In the genomic region with DNA sequence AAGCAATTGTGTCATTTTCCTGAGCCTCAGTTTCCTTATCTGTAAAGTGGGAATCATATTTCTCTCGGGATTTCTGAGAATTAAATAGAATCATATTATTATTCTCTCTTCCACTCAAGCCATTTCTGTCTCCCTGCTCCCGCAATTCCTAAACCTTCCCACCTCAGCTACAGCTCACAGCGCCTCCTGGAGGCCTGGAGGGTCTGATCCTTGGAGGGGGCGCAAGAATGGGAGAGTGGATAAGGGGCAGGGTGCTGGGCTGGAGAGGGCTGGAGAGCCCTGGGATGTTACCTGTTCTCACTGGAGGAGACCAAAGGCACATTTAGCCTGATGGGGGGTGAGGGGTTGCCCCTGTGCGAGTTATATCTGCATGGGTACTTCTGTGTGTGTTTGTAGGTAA, we compare ENCODE assay signal across 19 cellular contexts. TPM values are rescaled to one million over a fixed set of nuclear protein-coding genes. Genes with fewer than 3 reads are reported as not detected.
A peak's percentile ranks its signal among the peaks of the same experiment; 100 is the strongest.
DNase-seq lines count a peak whose midpoint lies in the region; ATAC-seq and TF ChIP-seq lines count a peak whose summit lies in the region.
"Had no signal": no experiment of that assay in that cellular context is flagged by ENCODE, and none has a peak within 500 bp of the region (broad histone marks: within the 10 kb centered on the region; RNA-seq: fewer than 3 reads in every experiment).

No MANE protein-coding gene starts in this region.

- H3K27me3 Mint-ChIP-seq in WTC11 (ENCODE audit: low read depth) (no peaks in the 10 kb centered on the region; the same call in 1 of the 2 replicates), progenitor cell of endocrine pancreas (no peaks in the 10 kb centered on the region)
- H3K27me3 Mint-ChIP-seq: activated naive CD4-positive, alpha-beta T cell treated with anti-CD3 and anti-CD28 coated beads, Interleukin-2, amount 50 U/mL, for 24 hours had no signal

- H3F3A ChIP-seq in SK-N-SH (replicated peaks; ENCODE audit: insufficient read depth) = peaks cover 4% of the 10 kb centered on the region

- H4K20me1 ChIP-seq in SK-N-SH (ENCODE audit: insufficient read depth) = no peaks in the 10 kb centered on the region

- H3K36me3 Mint-ChIP-seq in WTC11 = peaks cover 13% of the 10 kb centered on the region
- no peaks in the 10 kb centered on the region for H3K36me3 Mint-ChIP-seq in progenitor cell of endocrine pancreas (ENCODE audit: insufficient read depth)
- H3K36me3 Mint-ChIP-seq: activated naive CD4-positive, alpha-beta T cell treated with anti-CD3 and anti-CD28 coated beads, Interleukin-2, amount 50 U/mL, for 24 hours had no signal

- H3K9me2 ChIP-seq in SK-N-SH = no peaks in the 10 kb centered on the region

- H3K4me3 Mint-ChIP-seq in WTC11 (no peak overlapping the region), progenitor cell of endocrine pancreas (ENCODE audit: low read depth) (no peak overlapping the region)
- H3K4me3 Mint-ChIP-seq: activated B cell treated with CpG ODN at 0.5 μM for 24 hours; activated naive CD4-positive, alpha-beta T cell treated with anti-CD3 and anti-CD28 coated beads, Interleukin-2, amount 50 U/mL, for 24 hours had no signal

- TF ChIP-seq EP300 in SK-N-SH (IDR thresholded peaks at IDR 0.05; ENCODE audit: borderline replicate concordance in 1 of 2, low read depth in 1 of 2, low read length in 1 of 2) = no peak

- POLR2A ChIA-PET in SK-N-SH (lab: Yijun Ruan, JAX) (no interaction called here), WTC11 (lab: Charles Lee) (no interaction called here)

- no peak for TF ChIP-seq RAD21 in SK-N-SH (IDR thresholded peaks at IDR 0.05; ENCODE audit: low read length)

- no peaks in the 10 kb centered on the region for H3K79me2 ChIP-seq in SK-N-SH (ENCODE audit: insufficient read depth)

- WGBS in SK-N-SH (ENCODE audit: low lambda C conversion rate) = 56% methylated on average over 5 of the region's 5 CpGs

- H3K27ac ChIP-seq in SK-N-SH (ENCODE audit: low read depth in 2 of 2, low read length in 1 of 2) = no peak overlapping the region

- DNase-seq in SK-N-SH = no peak
- DNase-seq in HT-29 (ENCODE audit: low spot score) = peak; percentile 57
- peak; percentile 73 for DNase-seq in WTC11 (ENCODE audit: low spot score)
- DNase-seq in progenitor cell of endocrine pancreas (ENCODE audit: low spot score, unreplicated experiment) = no peak
- DNase-seq in globus pallidus (ENCODE audit: low spot score) = no peak
- DNase-seq in SHP77 (lab: John Stamatoyannopoulos, UW) = no peak
- DNase-seq in activated naive CD4-positive, alpha-beta T cell treated with Interleukin-2 at 50 U/mL for 16 hours = no peak
- DNase-seq: activated B cell treated with CpG ODN at 0.5 μM for 24 hours; activated CD8-positive, alpha-beta memory T cell treated with anti-CD3 and anti-CD28 coated beads, Interleukin-2, amount 50 U/mL, for 4 hours; IMR-90; NCI-H1105; NCI-H524 treated with DMSO at 0.1 percent for 48 hours; posterior cingulate gyrus; stimulated activated CD4-positive, alpha-beta T cell treated with anti-CD3 and anti-CD28 coated beads, Interleukin-12 subunit alpha, Interleukin-12 subunit beta, amount 100 ng/mL, for 4 hours had no signal

- no peaks in the 10 kb centered on the region for H3K9me3 ChIP-seq in SK-N-SH

- no peak overlapping the region for H3K4me2 ChIP-seq in SK-N-SH

- H3K9me3 Mint-ChIP-seq in WTC11 (peaks cover 5% of the 10 kb centered on the region), progenitor cell of endocrine pancreas (ENCODE audit: low read depth) (no peaks in the 10 kb centered on the region)
- H3K9me3 Mint-ChIP-seq: activated B cell treated with CpG ODN at 0.5 μM for 24 hours; activated naive CD4-positive, alpha-beta T cell treated with anti-CD3 and anti-CD28 coated beads, Interleukin-2, amount 50 U/mL, for 24 hours had no signal

- CTCF ChIA-PET in SK-N-SH (lab: Yijun Ruan, JAX) (interaction anchor here (1.7 kb wide), 1 partner anchor 17 kb away, joined by 4 read pairs; no protein-coding TSS in a partner anchor), WTC11 (lab: Charles Lee) (interaction anchor here (0.6 to 1.7 kb wide), 9 partner anchors 13 to 411 kb away, joined by 3 to 10 read pairs (median 3); partner anchors contain the start of gene HNRNPUL1)

- H3K4me3 ChIP-seq in SK-N-SH (ENCODE audit: low read depth in 2 of 2, low read length in 1 of 2) = no peak overlapping the region

- TF ChIP-seq CTCF in SK-N-SH (IDR thresholded peaks at IDR 0.05) (peak; percentile 45), WTC11 (IDR thresholded peaks at IDR 0.05) (peak; percentile 54), progenitor cell of endocrine pancreas (IDR thresholded peaks at IDR 0.05; ENCODE audit: unreplicated experiment) (peak; percentile 31)

- H3K27ac Mint-ChIP-seq in WTC11 = no peak overlapping the region
- H3K27ac Mint-ChIP-seq in progenitor cell of endocrine pancreas = no peak overlapping the region
- H3K27ac Mint-ChIP-seq: activated B cell treated with CpG ODN at 0.5 μM for 24 hours; activated naive CD4-positive, alpha-beta T cell treated with anti-CD3 and anti-CD28 coated beads, Interleukin-2, amount 50 U/mL, for 24 hours had no signal

- H3K36me3 ChIP-seq in SK-N-SH (replicated peaks in 1 of 2; ENCODE audit: control insufficient read depth in 1 of 2, insufficient read depth in 2 of 2, low read length in 1 of 2) = no peaks in the 10 kb centered on the region

- no peak overlapping the region for H3K9ac ChIP-seq in SK-N-SH

- no peak overlapping the region for H2AFZ ChIP-seq in SK-N-SH (ENCODE audit: low read depth)

- ATAC-seq in SK-N-SH treated with all-trans-retinoic acid at 6 μM for 48 hours = no peak
- ATAC-seq in WTC11 = peak; percentile 88

- H3K27me3 ChIP-seq in SK-N-SH (ENCODE audit: insufficient read depth) = peaks cover 15% of the 10 kb centered on the region

- H3K4me1 ChIP-seq in SK-N-SH (ENCODE audit: control insufficient read depth in 1 of 2, insufficient read depth in 2 of 2, low read depth in 1 of 2, low read length in 1 of 2) = no peaks in the 10 kb centered on the region

- H3K4me1 Mint-ChIP-seq in WTC11 (peaks cover 5% of the 10 kb centered on the region), progenitor cell of endocrine pancreas (ENCODE audit: low read depth) (peaks cover 5% of the 10 kb centered on the region)
- H3K4me1 Mint-ChIP-seq: activated B cell treated with CpG ODN at 0.5 μM for 24 hours; activated naive CD4-positive, alpha-beta T cell treated with anti-CD3 and anti-CD28 coated beads, Interleukin-2, amount 50 U/mL, for 24 hours had no signal

TF ChIP-seq in SK-N-SH, 30 proteins besides CTCF, POLR2A, EP300 and RAD21 (continues in another document):
- no peak for TF ChIP-seq TEAD4 (IDR thresholded peaks at IDR 0.05; ENCODE audit: borderline replicate concordance, insufficient read depth)
- TF ChIP-seq ELF1 (IDR thresholded peaks at IDR 0.05) = no peak

TF ChIP-seq in SK-N-SH treated with all-trans-retinoic acid at 6 μM for 48 hours, 23 proteins besides CTCF, POLR2A, EP300 and RAD21 (continues in another document):
- no peak for TF ChIP-seq PPARA (CRISPR knock-in tag; IDR thresholded peaks at IDR 0.05; ENCODE audit: borderline replicate concordance)
- TF ChIP-seq ISL1 (CRISPR knock-in tag; IDR thresholded peaks at IDR 0.05) = no peak
- no peak for TF ChIP-seq GLIS3 (CRISPR knock-in tag; IDR thresholded peaks at IDR 0.05)
- TF ChIP-seq ZFP3 (CRISPR knock-in tag; IDR thresholded peaks at IDR 0.05) = no peak
- no peak for TF ChIP-seq BACH2 (CRISPR knock-in tag; IDR thresholded peaks at IDR 0.05; ENCODE audit: borderline replicate concordance)
- no peak for TF ChIP-seq ESRRG (CRISPR knock-in tag; IDR thresholded peaks at IDR 0.05)

RNA-seq across cellular contexts. Expression of gene CYP2S1, which starts 31.1 kb away (rescaled TPM):
- 0.50 and 0.67 TPM in 2 replicates for polyA plus RNA-seq in SK-N-SH (2012; rRNA removed)
- 0.67 and 0.73 TPM in 2 replicates for polyA plus RNA-seq in SK-N-SH (2012; cell fraction: cytosol; rRNA removed)
- polyA plus RNA-seq in SK-N-SH (2012; cell fraction: nucleus; rRNA removed) = 0.98 and 0.99 TPM in 2 replicates
- 18.2 and 31.4 TPM in 2 replicates for total RNA-seq in HT-29 (2014; rRNA removed; shearing (Covaris generic))
- total RNA-seq in WTC11 (2021) = 173 to 191 TPM (median 188 TPM) in 3 replicates
- total RNA-seq in progenitor cell of endocrine pancreas = 4.0 and 5.8 TPM in 2 replicates
- total RNA-seq: activated B cell treated with CpG ODN at 0.5 μM for 24 hours had no signal

RNA-seq across cellular contexts. Expression of gene CYP2F1, which starts 47.7 kb away (rescaled TPM):
- not detected in 2 replicates for polyA plus RNA-seq in SK-N-SH (2012; rRNA removed)
- not detected in 2 replicates for polyA plus RNA-seq in SK-N-SH (2012; cell fraction: cytosol; rRNA removed)
- not detected in 2 replicates for polyA plus RNA-seq in SK-N-SH (2012; cell fraction: nucleus; rRNA removed)
- not detected in 2 replicates for total RNA-seq in HT-29 (2014; rRNA removed; shearing (Covaris generic))
- total RNA-seq in WTC11 (2021) = 0.24 to 1.3 TPM (median 0.30 TPM) in 3 replicates
- total RNA-seq in progenitor cell of endocrine pancreas = not detected in 2 replicates
- total RNA-seq: activated B cell treated with CpG ODN at 0.5 μM for 24 hours, IMR-90, kidney epithelial cell, temporal lobe had no signal
- polyA plus RNA-seq: AG04450, IMR-90 had no signal

RNA-seq across cellular contexts. Expression of gene AXL, which starts 57.1 kb away (rescaled TPM):
- 78.8 and 82.6 TPM in 2 replicates for polyA plus RNA-seq in SK-N-SH (2012; rRNA removed)
- polyA plus RNA-seq in SK-N-SH (2012; cell fraction: cytosol; rRNA removed) = 47.4 and 58.0 TPM in 2 replicates
- polyA plus RNA-seq in SK-N-SH (2012; cell fraction: nucleus; rRNA removed) = 71.7 and 77.3 TPM in 2 replicates
- 1.5 and 1.7 TPM in 2 replicates for total RNA-seq in HT-29 (2014; rRNA removed; shearing (Covaris generic))
- total RNA-seq in WTC11 (2021) = 25.0 to 27.3 TPM (median 27.0 TPM) in 3 replicates
- 14.8 and 15.7 TPM in 2 replicates for total RNA-seq in progenitor cell of endocrine pancreas
- total RNA-seq: activated B cell treated with CpG ODN at 0.5 μM for 24 hours had no signal

Comparison
In these comparisons a context has a peak if more than half of its experiments do, and no peak if none do; other contexts are left out.
1. DNase-seq: peak in HT-29 (single experiment) and WTC11 (single experiment); none in SK-N-SH (single experiment), progenitor cell of endocrine pancreas (single experiment), globus pallidus (single experiment), SHP77 (0 of 2) and activated naive CD4-positive, alpha-beta T cell treated with Interleukin-2 at 50 U/mL for 16 hours (single experiment).
2. Of the 6 proteins assayed by ChIP-seq in both WTC11 and SK-N-SH: peak only in WTC11: none; only in SK-N-SH: none; in both: CTCF; in neither: 5.
3. Peak in every context shown above with its lines, with median percentiles within 50 percentile points of each other: CTCF ChIP-seq.